9 cellular contexts compared by ENCODE assay signal in genomic region chr1:205523891-205524793, GRCh38. TPM values are rescaled to one million over a fixed set of nuclear protein-coding genes. Genes with fewer than 3 reads are reported as not detected.
DNase-seq lines count a peak whose midpoint lies in the region; ATAC-seq and TF ChIP-seq lines count a peak whose summit lies in the region.
"Had no signal": no experiment of that assay in that cellular context is flagged by ENCODE, and none has a peak within 500 bp of the region (broad histone marks: within the 10 kb centered on the region; RNA-seq: fewer than 3 reads in every experiment).

No MANE protein-coding gene starts in this region.

- H3K27me3 Mint-ChIP-seq in activated T-cell treated with anti-CD3 and anti-CD28 coated beads, Interleukin-2, amount 50 U/mL, for 4 hours (ENCODE audit: low read depth), result no peaks in the 10 kb centered on the region
- H3K27me3 Mint-ChIP-seq: activated naive CD4-positive, alpha-beta T cell treated with anti-CD3 and anti-CD28 coated beads, Interleukin-2, amount 50 U/mL, for 24 hours had no signal

- no peaks in the 10 kb centered on the region for H3K9me3 ChIP-seq in Panc1 (ENCODE audit: control insufficient read depth, insufficient read depth, low read depth, low read length)
- H3K9me3 ChIP-seq in neural cell (ENCODE audit: low read length), result no peaks in the 10 kb centered on the region
- no peaks in the 10 kb centered on the region for H3K9me3 ChIP-seq in stomach

- H3K9ac ChIP-seq in KMS-11 (no peak overlapping the region), neural cell (ENCODE audit: low read length) (no peak overlapping the region)

- no peak for TF ChIP-seq EP300 in neural cell (conservative IDR thresholded peaks at IDR 0.05; ENCODE audit: poor library complexity, severe bottlenecking)
- TF ChIP-seq EP300 in stomach (IDR thresholded peaks at IDR 0.05), result no peak

- no peak overlapping the region for H3K4me3 ChIP-seq in KMS-11 (IDR thresholded peaks at IDR 0.05; ENCODE audit: insufficient read depth, low read depth, low read length)
- no peak overlapping the region for H3K4me3 ChIP-seq in Panc1 (ENCODE audit: low read depth in 2 of 2, low read length in 2 of 2)
- H3K4me3 ChIP-seq in neural cell (ENCODE audit: low read length), result no peak overlapping the region
- H3K4me3 ChIP-seq in stomach, result no peak overlapping the region

- intact Hi-C loops in Panc1 (cut with micrococcal nuclease; ENCODE audit: unreplicated experiment) (loop anchor here (1.0 to 2.0 kb wide), 3 partner anchors 36 to 170 kb away; no protein-coding TSS in a partner anchor), stomach (cut with DNase I; ENCODE audit: low total_unique reads) (loop anchor here (5.0 kb wide), 1 partner anchor 37 kb away; no protein-coding TSS in a partner anchor)

- no peaks in the 10 kb centered on the region for H3F3A ChIP-seq in neural cell (ENCODE audit: insufficient read depth, low read length, poor library complexity, severe bottlenecking)

- H2AFZ ChIP-seq in KMS-11 (ENCODE audit: low read depth) (no peak overlapping the region), neural cell (ENCODE audit: low read depth, low read length) (no peak overlapping the region)

- DNase-seq in DMS114 treated with DMSO at 0.1 percent for 48 hours (lab: John Stamatoyannopoulos, UW; ENCODE audit: unreplicated experiment) (peak; percentile 66), Panc1 (ENCODE audit: low read depth, low spot score) (peak; percentile 48), fibroblast of gingiva (ENCODE audit: low read depth) (peak; percentile 41), stomach (peak; percentile 80)
- DNase-seq in activated T-cell treated with anti-CD3 and anti-CD28 coated beads, Interleukin-2, amount 50 U/mL, for 4 hours, result peak; percentile 66

- H4K20me1 ChIP-seq in KMS-11 (ENCODE audit: insufficient read depth) (no peaks in the 10 kb centered on the region), neural cell (ENCODE audit: insufficient read depth) (no peaks in the 10 kb centered on the region)

- H3K4me1 ChIP-seq in KMS-11 (ENCODE audit: low read depth, poor library complexity, severe bottlenecking), result peaks cover 7% of the 10 kb centered on the region
- peaks cover 13% of the 10 kb centered on the region for H3K4me1 ChIP-seq in Panc1 (ENCODE audit: control insufficient read depth, insufficient read depth, low read length)
- peaks cover 7 to 18% (median 13%) of the 10 kb centered on the region in 4 donors for H3K4me1 ChIP-seq in stomach

- no peaks in the 10 kb centered on the region for H3K36me3 Mint-ChIP-seq in activated T-cell treated with anti-CD3 and anti-CD28 coated beads, Interleukin-2, amount 50 U/mL, for 4 hours (ENCODE audit: insufficient read depth)
- H3K36me3 Mint-ChIP-seq: activated naive CD4-positive, alpha-beta T cell treated with anti-CD3 and anti-CD28 coated beads, Interleukin-2, amount 50 U/mL, for 24 hours had no signal

- POLR2A ChIA-PET in Panc1 (lab: Charles Lee), result no interaction called here

- in situ Hi-C loops in Panc1 (cut with HindIII; ENCODE audit: low pct_unique_long_range_greater_than_20kb, low sequenced_read_pairs), result no loop called here

- H3K9me2 ChIP-seq in neural cell (ENCODE audit: insufficient read depth, low read length), result no peaks in the 10 kb centered on the region

- H3K79me2 ChIP-seq in KMS-11 (ENCODE audit: insufficient read depth, low read depth), result no peaks in the 10 kb centered on the region
- H3K79me2 ChIP-seq in neural cell (replicated peaks; ENCODE audit: insufficient read depth, low read length), result no peaks in the 10 kb centered on the region

- TF ChIP-seq POLR2A in stomach (IDR thresholded peaks at IDR 0.05) (no peak), GM18505 (IDR thresholded peaks at IDR 0.05; ENCODE audit: borderline replicate concordance, extremely low read depth, insufficient read depth, insufficient read length) (no peak)

- H3K4me3 Mint-ChIP-seq in activated T-cell treated with anti-CD3 and anti-CD28 coated beads, Interleukin-2, amount 50 U/mL, for 4 hours, result no peak overlapping the region
- H3K4me3 Mint-ChIP-seq: activated naive CD4-positive, alpha-beta T cell treated with anti-CD3 and anti-CD28 coated beads, Interleukin-2, amount 50 U/mL, for 24 hours had no signal

- H3K9me3 Mint-ChIP-seq in activated T-cell treated with anti-CD3 and anti-CD28 coated beads, Interleukin-2, amount 50 U/mL, for 4 hours, result no peaks in the 10 kb centered on the region
- H3K9me3 Mint-ChIP-seq: activated naive CD4-positive, alpha-beta T cell treated with anti-CD3 and anti-CD28 coated beads, Interleukin-2, amount 50 U/mL, for 24 hours had no signal

- no peak overlapping the region for H3K4me2 ChIP-seq in KMS-11
- no peak overlapping the region for H3K4me2 ChIP-seq in neural cell (ENCODE audit: low read length)

- ATAC-seq in Panc1 (peak; percentile 80), GM18505 (IDR thresholded peaks at IDR 0.05; ENCODE audit: unreplicated experiment) (no peak)
- ATAC-seq in activated T-cell treated with anti-CD3 and anti-CD28 coated beads, Interleukin-2, amount 50 U/mL, for 4 hours, result peak; percentile 44 to 53

- H3K27me3 ChIP-seq in KMS-11 (ENCODE audit: insufficient read depth, low read depth), result no peaks in the 10 kb centered on the region
- H3K27me3 ChIP-seq in Panc1 (ENCODE audit: control insufficient read depth, insufficient read depth, low read length), result no peaks in the 10 kb centered on the region
- no peaks in the 10 kb centered on the region for H3K27me3 ChIP-seq in neural cell (ENCODE audit: insufficient read depth, low read depth, low read length)
- peaks cover 0 to 7% (median 0%) of the 10 kb centered on the region in 3 donors for H3K27me3 ChIP-seq in stomach

- 39 to 52% (median 50%) methylated on average over 9 to 16 of the region's 16 CpGs for WGBS in stomach, 5 donors

- TF ChIP-seq CTCF in KMS-11 (conservative IDR thresholded peaks at IDR 0.05; ENCODE audit: low read depth, low read length) (peak; percentile 97), Panc1 (IDR thresholded peaks at IDR 0.05) (peak; percentile 86), neural cell (IDR thresholded peaks at IDR 0.05; ENCODE audit: poor library complexity, severe bottlenecking) (peak; percentile 98), stomach (IDR thresholded peaks at IDR 0.05) (peak in 5 of 7 experiments; percentile 38 to 87 (median 75))

- peak; percentile 98 for TF ChIP-seq RAD21 in neural cell (conservative IDR thresholded peaks at IDR 0.05)

- no peaks in the 10 kb centered on the region for H3K4me1 Mint-ChIP-seq in activated T-cell treated with anti-CD3 and anti-CD28 coated beads, Interleukin-2, amount 50 U/mL, for 4 hours (ENCODE audit: low read depth)
- H3K4me1 Mint-ChIP-seq: activated naive CD4-positive, alpha-beta T cell treated with anti-CD3 and anti-CD28 coated beads, Interleukin-2, amount 50 U/mL, for 24 hours had no signal

- no peak overlapping the region for H3K27ac ChIP-seq in KMS-11
- H3K27ac ChIP-seq in Panc1 (ENCODE audit: low read length), result no peak overlapping the region
- H3K27ac ChIP-seq in neural cell (ENCODE audit: low read length), result no peak overlapping the region
- H3K27ac ChIP-seq in stomach, result no peak overlapping the region

- H3K36me3 ChIP-seq in KMS-11 (ENCODE audit: insufficient read depth) (no peaks in the 10 kb centered on the region), Panc1 (ENCODE audit: control insufficient read depth, insufficient read depth, low read length) (no peaks in the 10 kb centered on the region), neural cell (ENCODE audit: insufficient read depth, low read length) (no peaks in the 10 kb centered on the region), stomach (peaks cover 3 to 27% (median 15%) of the 10 kb centered on the region in 4 donors)

- CTCF ChIA-PET in Panc1 (lab: Charles Lee), result interaction anchor here (0.5 to 5.2 kb wide), 19 partner anchors 8 to 251 kb away, joined by 3 to 92 read pairs (median 4); no protein-coding TSS in a partner anchor

- no TSS peak for BruUV-seq in Panc1 (replicated peaks; lab: Mats Ljungman, UMichigan)

TF ChIP-seq in neural cell, 6 proteins besides CTCF, POLR2A, EP300 and RAD21:
- TF ChIP-seq TAF1 (IDR thresholded peaks at IDR 0.05; ENCODE audit: low read depth), result no peak
- TF ChIP-seq REST (IDR thresholded peaks at IDR 0.05; ENCODE audit: borderline replicate concordance), result no peak
- TF ChIP-seq SMC3 (conservative IDR thresholded peaks at IDR 0.05; ENCODE audit: poor library complexity), result peak; percentile 99
- no peak for TF ChIP-seq EZH2 (IDR thresholded peaks at IDR 0.05; ENCODE audit: borderline replicate concordance, insufficient read depth, low read length, poor library complexity, severe bottlenecking)
- peak; percentile 24 for TF ChIP-seq MXI1 (conservative IDR thresholded peaks at IDR 0.05; ENCODE audit: poor library complexity, severe bottlenecking)
- TF ChIP-seq POLR2AphosphoS5 (IDR thresholded peaks at IDR 0.05), result no peak

RNA-seq across cellular contexts. Expression of gene CDK18, which starts 19.7 kb away (rescaled TPM):
- total RNA-seq in Panc1 (2021; ENCODE audit: unreplicated experiment), result 7.0 TPM
- polyA plus RNA-seq in Panc1 (2012; ENCODE audit: insufficient read length), result 6.7 TPM
- total RNA-seq in activated T-cell treated with anti-CD3 and anti-CD28 coated beads, Interleukin-2, amount 50 U/mL, for 4 hours, result 1 to 10 TPM in 1 of 3 donors, under 1 TPM in 2; 0.76 to 1.9 (median 0.95) TPM
- not detected in 2 replicates for polyA plus RNA-seq in neural cell
- 1.5 TPM in 1 of 2 replicates, not detected in the other for polyA minus RNA-seq in neural cell
- total RNA-seq in stomach, result 100 to 1,000 TPM in 1 of 5 donors, 10 to 100 TPM in 3, 1 to 10 TPM in 1; 3.7 to 174 (median 57.2) TPM
- polyA plus RNA-seq in stomach, result 10 to 100 TPM; 17.2 to 34.8 (median 22.0) TPM
